In the genomic region with DNA sequence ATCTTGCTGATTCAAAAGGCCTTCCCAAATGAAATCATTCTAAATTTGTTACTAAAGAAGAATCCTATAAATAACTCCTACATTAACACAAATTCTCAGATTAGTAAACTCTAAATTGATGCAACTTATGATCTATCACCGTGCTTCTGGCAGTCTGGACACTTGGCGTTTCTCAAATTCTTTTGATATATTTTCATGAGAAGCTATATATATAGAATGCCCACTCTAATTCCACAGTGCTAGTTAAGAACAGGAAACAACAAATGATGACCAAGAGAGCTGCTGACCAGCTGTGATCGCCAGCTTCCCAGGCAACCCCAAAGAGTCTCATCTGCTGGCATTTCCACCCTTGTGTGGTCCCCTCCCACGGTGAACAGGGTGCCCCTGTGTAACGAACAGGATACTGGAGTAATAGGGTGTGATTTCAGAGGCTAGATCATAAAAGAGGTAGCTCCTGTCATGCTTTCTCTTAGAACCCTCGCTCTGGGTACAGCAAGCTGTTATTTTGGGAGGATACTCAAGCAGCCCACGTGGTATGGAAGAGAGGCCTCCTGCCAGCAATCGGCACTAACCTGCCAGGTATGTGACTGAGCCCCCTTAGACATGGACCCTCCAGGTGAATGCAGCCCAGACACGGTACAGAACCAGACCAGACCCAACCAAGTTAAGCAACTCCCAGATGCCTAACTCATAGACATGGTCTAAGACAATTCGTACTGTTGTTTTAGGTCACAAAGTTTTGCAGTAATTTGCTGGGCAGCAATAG, we compare ENCODE assay signal across 14 cellular contexts.
DNase-seq lines count a peak whose midpoint lies in the region; ATAC-seq and TF ChIP-seq lines count a peak whose summit lies in the region.
"Had no signal": no experiment of that assay in that cellular context is flagged by ENCODE, and none has a peak within 500 bp of the region (broad histone marks: within the 10 kb centered on the region; RNA-seq: fewer than 3 reads in every experiment).

No MANE protein-coding gene starts in this region.

- in situ Hi-C loops in Panc1 (cut with HindIII; ENCODE audit: low pct_unique_long_range_greater_than_20kb, low sequenced_read_pairs) (no loop called here), transverse colon (cut with MboI; ENCODE audit: low pct_ligation_motif_present in 1 of 4, low pct_unique_long_range_greater_than_20kb in 1 of 4, low sequenced_read_pairs in 3 of 4) (no loop called here), ACHN (cut with HindIII; ENCODE audit: low pct_ligation_motif_present, low pct_unique_long_range_greater_than_20kb, low sequenced_read_pairs) (no loop called here)

- no peak for TF ChIP-seq CTCF in Panc1 (IDR thresholded peaks at IDR 0.05)
- no peak for TF ChIP-seq CTCF in dorsolateral prefrontal cortex (IDR thresholded peaks at IDR 0.05 in 54 of 56, conservative IDR thresholded peaks at IDR 0.05 in 2 of 56; ENCODE audit: low read depth in 1 of 56, partially characterized antibody in 56 of 56)
- no peak for TF ChIP-seq CTCF in osteoblast (IDR thresholded peaks at IDR 0.05; ENCODE audit: extremely low read depth, low read depth, low read length)
- TF ChIP-seq CTCF in transverse colon (IDR thresholded peaks at IDR 0.05), result no peak
- TF ChIP-seq CTCF in GM10266 (IDR thresholded peaks at IDR 0.05; ENCODE audit: control insufficient read depth, insufficient read depth, low read depth, missing control alignments), result no peak

- H4K20me1 ChIP-seq in osteoblast (ENCODE audit: insufficient read depth, low read length), result no peaks in the 10 kb centered on the region

- WGBS in transverse colon (ENCODE audit: low coverage in 1 of 2), 2 donors, result 86 to 87% methylated on average over 2 to 10 of the region's 10 CpGs

- H3K36me3 ChIP-seq in Panc1 (ENCODE audit: control insufficient read depth, insufficient read depth, low read length) (no peaks in the 10 kb centered on the region), osteoblast (ENCODE audit: insufficient read depth, low read length) (no peaks in the 10 kb centered on the region), transverse colon (no peaks in the 10 kb centered on the region)

- no TSS peak for BruUV-seq in Panc1 (replicated peaks; lab: Mats Ljungman, UMichigan)

- no peak overlapping the region for H3K4me3 ChIP-seq in Panc1 (ENCODE audit: low read depth in 2 of 2, low read length in 2 of 2)
- peak overlapping the region in 2 of 59 donors; percentile 41 for H3K4me3 ChIP-seq in dorsolateral prefrontal cortex
- peak overlapping the region; percentile 43 for H3K4me3 ChIP-seq in osteoblast (ENCODE audit: insufficient read depth, low read length)
- no peak overlapping the region for H3K4me3 ChIP-seq in transverse colon
- H3K4me3 ChIP-seq: K562 had no signal

- peaks cover under 1% of the 10 kb centered on the region for H3K79me2 ChIP-seq in osteoblast (ENCODE audit: insufficient read depth, low read length)

- POLR2A ChIA-PET in Panc1 (lab: Charles Lee), result no interaction called here

- H3K4me1 ChIP-seq in Panc1 (ENCODE audit: control insufficient read depth, insufficient read depth, low read length) (peaks cover 20% of the 10 kb centered on the region), osteoblast (ENCODE audit: insufficient read depth, low read length) (peaks cover 54% of the 10 kb centered on the region), transverse colon (peaks cover 0 to 12% (median 4%) of the 10 kb centered on the region in 4 donors)

- no peak for TF ChIP-seq POLR2A in transverse colon (IDR thresholded peaks at IDR 0.05)

- H3K27ac ChIP-seq in Panc1 (ENCODE audit: low read length) (peak overlapping the region; percentile 29; the same call in 1 of the 2 replicates), dorsolateral prefrontal cortex (peak overlapping the region in 57 of 59 donors; percentile 20 to 95 (median 88)), osteoblast (ENCODE audit: low read depth, low read length) (peak overlapping the region; percentile 99), transverse colon (peak overlapping the region in 1 of 4 donors; percentile 13)

- TF ChIP-seq EP300 in transverse colon (IDR thresholded peaks at IDR 0.05; ENCODE audit: low read depth), result no peak

- peak overlapping the region; percentile 76 for H3K4me2 ChIP-seq in osteoblast (ENCODE audit: insufficient read depth, low read length)

- H2AFZ ChIP-seq in osteoblast (ENCODE audit: low read length), result peak overlapping the region; percentile 61

- no peaks in the 10 kb centered on the region for H3K9me3 ChIP-seq in Panc1 (ENCODE audit: control insufficient read depth, insufficient read depth, low read depth, low read length)
- no peaks in the 10 kb centered on the region for H3K9me3 ChIP-seq in osteoblast (ENCODE audit: low read depth, low read length)
- H3K9me3 ChIP-seq in transverse colon, result no peaks in the 10 kb centered on the region

- intact Hi-C loops in Panc1 (cut with micrococcal nuclease; ENCODE audit: unreplicated experiment), result no loop called here
- intact Hi-C loops in dorsolateral prefrontal cortex (cut with DNase I), result loop anchor here (5.0 kb wide), 4 partner anchors 38 to 62 kb away; a partner anchor contains a TSS
- intact Hi-C loops in transverse colon (cut with DNase I; ENCODE audit: low total_unique reads), result no loop called here

- no peaks in the 10 kb centered on the region for H3K27me3 ChIP-seq in Panc1 (ENCODE audit: control insufficient read depth, insufficient read depth, low read length)
- no peaks in the 10 kb centered on the region for H3K27me3 ChIP-seq in dorsolateral prefrontal cortex
- H3K27me3 ChIP-seq in osteoblast (ENCODE audit: insufficient read depth, low read length), result no peaks in the 10 kb centered on the region
- no peaks in the 10 kb centered on the region for H3K27me3 ChIP-seq in transverse colon

- CTCF ChIA-PET in Panc1 (lab: Charles Lee), result no interaction called here

- ATAC-seq in Panc1, result no peak
- ATAC-seq: activated CD8-positive, alpha-beta T cell treated with anti-CD3 and anti-CD28 coated beads, Interleukin-2, amount 10 ng/mL, durations not matched to agents 7 days and 5 days; K562; naive thymus-derived CD4-positive, alpha-beta T cell had no signal

- DNase-seq in EH (ENCODE audit: low read depth), result peak; percentile 88
- no peak for DNase-seq in Panc1 (ENCODE audit: low read depth, low spot score)
- DNase-seq in dorsolateral prefrontal cortex, result no peak
- DNase-seq in osteoblast (ENCODE audit: insufficient read length, low spot score, missing footprints), result peak; percentile 76
- DNase-seq in transverse colon, result no peak
- no peak for DNase-seq in ACHN
- DNase-seq in GM10266 (ENCODE audit: extremely low spot score), result no peak
- no peak for DNase-seq in HPDE6-E6E7 (ENCODE audit: extremely low spot score)
- DNase-seq: activated CD8-positive, alpha-beta T cell treated with anti-CD3 and anti-CD28 coated beads, Interleukin-2, amount 10 ng/mL, durations not matched to agents 7 days and 5 days; CD4-positive, alpha-beta T cell; naive thymus-derived CD4-positive, alpha-beta T cell; NCI-H2107; stimulated activated CD8-positive, alpha-beta memory T cell treated with anti-CD3 and anti-CD28 coated beads, Interleukin-4, amount 100 ng/mL, for 48 hours had no signal

Comparison
In these comparisons a context has a peak if more than half of its experiments do, and no peak if none do; other contexts are left out.
1. DNase-seq: peak in EH (single experiment) and osteoblast (single experiment); none in Panc1 (single experiment), dorsolateral prefrontal cortex (0 of 10), transverse colon (single experiment), ACHN (single experiment), GM10266 (single experiment) and HPDE6-E6E7 (single experiment).
2. intact Hi-C loops: an anchor here in dorsolateral prefrontal cortex (5.0 kb wide); none called in Panc1 and transverse colon.